1 cellular context compared by ENCODE assay signal in the genomic region with DNA sequence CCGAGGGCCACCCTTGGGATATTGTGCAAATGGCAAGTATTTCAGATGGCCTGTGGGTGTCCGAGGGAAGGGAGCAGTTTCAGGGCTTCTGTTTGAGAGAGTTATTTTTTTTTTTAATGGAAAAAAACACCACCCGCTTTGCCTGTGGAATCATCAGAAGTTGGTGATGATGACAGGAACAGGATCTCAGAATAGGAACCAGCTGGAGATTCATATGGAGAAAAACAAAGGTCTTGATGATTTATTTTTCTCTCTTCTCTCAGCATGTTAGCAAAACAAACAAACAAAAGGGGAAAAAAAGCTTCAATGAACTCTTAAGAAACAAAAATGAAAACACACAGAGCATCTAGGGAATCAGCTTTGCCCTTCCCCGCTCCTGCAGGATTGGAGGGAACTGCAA.
TF ChIP-seq lines count a peak whose summit lies in the region.

No MANE protein-coding gene starts in this region.

TF ChIP-seq in H1, 55 proteins besides CTCF, POLR2A, EP300 and RAD21:
- TF ChIP-seq SP2 (IDR thresholded peaks at IDR 0.05; ENCODE audit: low read length) (no peak), YY1 (IDR thresholded peaks at IDR 0.05; ENCODE audit: low read depth, low read length) (no peak), SUZ12 (IDR thresholded peaks at IDR 0.05; ENCODE audit: low read length) (no peak), SP4 (IDR thresholded peaks at IDR 0.05; ENCODE audit: low read length) (no peak), TEAD4 (IDR thresholded peaks at IDR 0.05; ENCODE audit: low read depth, low read length) (no peak), FOSL1 (IDR thresholded peaks at IDR 0.05; ENCODE audit: insufficient read depth, low read depth, low read length) (no peak), JUND (IDR thresholded peaks at IDR 0.05; ENCODE audit: low read length) (no peak), TCF12 (IDR thresholded peaks at IDR 0.05; ENCODE audit: low read depth, low read length) (no peak), SRF (IDR thresholded peaks at IDR 0.05; ENCODE audit: low read depth, low read length) (no peak)
- TF ChIP-seq, protein P1, sequence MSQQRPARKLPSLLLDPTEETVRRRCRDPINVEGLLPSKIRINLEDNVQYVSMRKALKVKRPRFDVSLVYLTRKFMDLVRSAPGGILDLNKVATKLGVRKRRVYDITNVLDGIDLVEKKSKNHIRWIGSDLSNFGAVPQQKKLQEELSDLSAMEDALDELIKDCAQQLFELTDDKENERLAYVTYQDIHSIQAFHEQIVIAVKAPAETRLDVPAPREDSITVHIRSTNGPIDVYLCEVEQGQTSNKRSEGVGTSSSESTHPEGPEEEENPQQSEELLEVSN (IDR thresholded peaks at IDR 0.05): no peak
- TF ChIP-seq, protein P2, sequence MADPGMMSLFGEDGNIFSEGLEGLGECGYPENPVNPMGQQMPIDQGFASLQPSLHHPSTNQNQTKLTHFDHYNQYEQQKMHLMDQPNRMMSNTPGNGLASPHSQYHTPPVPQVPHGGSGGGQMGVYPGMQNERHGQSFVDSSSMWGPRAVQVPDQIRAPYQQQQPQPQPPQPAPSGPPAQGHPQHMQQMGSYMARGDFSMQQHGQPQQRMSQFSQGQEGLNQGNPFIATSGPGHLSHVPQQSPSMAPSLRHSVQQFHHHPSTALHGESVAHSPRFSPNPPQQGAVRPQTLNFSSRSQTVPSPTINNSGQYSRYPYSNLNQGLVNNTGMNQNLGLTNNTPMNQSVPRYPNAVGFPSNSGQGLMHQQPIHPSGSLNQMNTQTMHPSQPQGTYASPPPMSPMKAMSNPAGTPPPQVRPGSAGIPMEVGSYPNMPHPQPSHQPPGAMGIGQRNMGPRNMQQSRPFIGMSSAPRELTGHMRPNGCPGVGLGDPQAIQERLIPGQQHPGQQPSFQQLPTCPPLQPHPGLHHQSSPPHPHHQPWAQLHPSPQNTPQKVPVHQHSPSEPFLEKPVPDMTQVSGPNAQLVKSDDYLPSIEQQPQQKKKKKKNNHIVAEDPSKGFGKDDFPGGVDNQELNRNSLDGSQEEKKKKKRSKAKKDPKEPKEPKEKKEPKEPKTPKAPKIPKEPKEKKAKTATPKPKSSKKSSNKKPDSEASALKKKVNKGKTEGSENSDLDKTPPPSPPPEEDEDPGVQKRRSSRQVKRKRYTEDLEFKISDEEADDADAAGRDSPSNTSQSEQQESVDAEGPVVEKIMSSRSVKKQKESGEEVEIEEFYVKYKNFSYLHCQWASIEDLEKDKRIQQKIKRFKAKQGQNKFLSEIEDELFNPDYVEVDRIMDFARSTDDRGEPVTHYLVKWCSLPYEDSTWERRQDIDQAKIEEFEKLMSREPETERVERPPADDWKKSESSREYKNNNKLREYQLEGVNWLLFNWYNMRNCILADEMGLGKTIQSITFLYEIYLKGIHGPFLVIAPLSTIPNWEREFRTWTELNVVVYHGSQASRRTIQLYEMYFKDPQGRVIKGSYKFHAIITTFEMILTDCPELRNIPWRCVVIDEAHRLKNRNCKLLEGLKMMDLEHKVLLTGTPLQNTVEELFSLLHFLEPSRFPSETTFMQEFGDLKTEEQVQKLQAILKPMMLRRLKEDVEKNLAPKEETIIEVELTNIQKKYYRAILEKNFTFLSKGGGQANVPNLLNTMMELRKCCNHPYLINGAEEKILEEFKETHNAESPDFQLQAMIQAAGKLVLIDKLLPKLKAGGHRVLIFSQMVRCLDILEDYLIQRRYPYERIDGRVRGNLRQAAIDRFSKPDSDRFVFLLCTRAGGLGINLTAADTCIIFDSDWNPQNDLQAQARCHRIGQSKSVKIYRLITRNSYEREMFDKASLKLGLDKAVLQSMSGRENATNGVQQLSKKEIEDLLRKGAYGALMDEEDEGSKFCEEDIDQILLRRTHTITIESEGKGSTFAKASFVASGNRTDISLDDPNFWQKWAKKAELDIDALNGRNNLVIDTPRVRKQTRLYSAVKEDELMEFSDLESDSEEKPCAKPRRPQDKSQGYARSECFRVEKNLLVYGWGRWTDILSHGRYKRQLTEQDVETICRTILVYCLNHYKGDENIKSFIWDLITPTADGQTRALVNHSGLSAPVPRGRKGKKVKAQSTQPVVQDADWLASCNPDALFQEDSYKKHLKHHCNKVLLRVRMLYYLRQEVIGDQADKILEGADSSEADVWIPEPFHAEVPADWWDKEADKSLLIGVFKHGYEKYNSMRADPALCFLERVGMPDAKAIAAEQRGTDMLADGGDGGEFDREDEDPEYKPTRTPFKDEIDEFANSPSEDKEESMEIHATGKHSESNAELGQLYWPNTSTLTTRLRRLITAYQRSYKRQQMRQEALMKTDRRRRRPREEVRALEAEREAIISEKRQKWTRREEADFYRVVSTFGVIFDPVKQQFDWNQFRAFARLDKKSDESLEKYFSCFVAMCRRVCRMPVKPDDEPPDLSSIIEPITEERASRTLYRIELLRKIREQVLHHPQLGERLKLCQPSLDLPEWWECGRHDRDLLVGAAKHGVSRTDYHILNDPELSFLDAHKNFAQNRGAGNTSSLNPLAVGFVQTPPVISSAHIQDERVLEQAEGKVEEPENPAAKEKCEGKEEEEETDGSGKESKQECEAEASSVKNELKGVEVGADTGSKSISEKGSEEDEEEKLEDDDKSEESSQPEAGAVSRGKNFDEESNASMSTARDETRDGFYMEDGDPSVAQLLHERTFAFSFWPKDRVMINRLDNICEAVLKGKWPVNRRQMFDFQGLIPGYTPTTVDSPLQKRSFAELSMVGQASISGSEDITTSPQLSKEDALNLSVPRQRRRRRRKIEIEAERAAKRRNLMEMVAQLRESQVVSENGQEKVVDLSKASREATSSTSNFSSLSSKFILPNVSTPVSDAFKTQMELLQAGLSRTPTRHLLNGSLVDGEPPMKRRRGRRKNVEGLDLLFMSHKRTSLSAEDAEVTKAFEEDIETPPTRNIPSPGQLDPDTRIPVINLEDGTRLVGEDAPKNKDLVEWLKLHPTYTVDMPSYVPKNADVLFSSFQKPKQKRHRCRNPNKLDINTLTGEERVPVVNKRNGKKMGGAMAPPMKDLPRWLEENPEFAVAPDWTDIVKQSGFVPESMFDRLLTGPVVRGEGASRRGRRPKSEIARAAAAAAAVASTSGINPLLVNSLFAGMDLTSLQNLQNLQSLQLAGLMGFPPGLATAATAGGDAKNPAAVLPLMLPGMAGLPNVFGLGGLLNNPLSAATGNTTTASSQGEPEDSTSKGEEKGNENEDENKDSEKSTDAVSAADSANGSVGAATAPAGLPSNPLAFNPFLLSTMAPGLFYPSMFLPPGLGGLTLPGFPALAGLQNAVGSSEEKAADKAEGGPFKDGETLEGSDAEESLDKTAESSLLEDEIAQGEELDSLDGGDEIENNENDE (IDR thresholded peaks at IDR 0.05; ENCODE audit: insufficient replicate concordance, low read length): no peak
